Comparison of ENCODE assay signal across 22 cellular contexts in the genomic region with DNA sequence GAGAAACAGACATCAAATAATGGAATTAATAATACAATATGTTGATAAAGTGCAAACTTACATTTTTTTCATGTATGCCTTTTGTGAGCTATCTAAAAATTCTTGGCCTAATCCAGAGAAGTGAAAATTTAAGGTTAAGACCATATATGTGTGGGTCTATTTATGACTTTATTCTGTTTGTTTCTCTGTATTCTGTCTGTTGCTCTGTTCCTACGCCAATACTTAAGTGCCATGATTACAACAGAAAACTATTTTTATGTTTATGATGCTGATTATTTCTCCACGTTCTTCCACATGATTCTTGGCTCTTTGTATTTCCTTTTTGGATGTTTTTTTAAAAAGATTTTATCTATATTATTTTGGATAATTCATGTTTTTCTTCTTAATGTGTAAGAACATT.
A peak's percentile ranks its signal among the peaks of the same experiment; 100 is the strongest.
DNase-seq lines count a peak whose midpoint lies in the region; ATAC-seq, FAIRE-seq and TF ChIP-seq lines count a peak whose summit lies in the region.
"Had no signal": no experiment of that assay in that cellular context is flagged by ENCODE, and none has a peak within 500 bp of the region (broad histone marks: within the 10 kb centered on the region; RNA-seq: fewer than 3 reads in every experiment).

No MANE protein-coding gene starts in this region.

- BruUV-seq in GM12878 (replicated peaks; lab: Mats Ljungman, UMichigan), result no TSS peak

- SMC1A ChIA-PET in GM12878 (lab: Charles Lee; ENCODE audit: uncharacterized antibody, unreplicated experiment), result no interaction called here

- H3K9me3 ChIP-seq in GM12878 (replicated peaks; ENCODE audit: control insufficient read depth, insufficient read depth, low read length) (no peaks in the 10 kb centered on the region), uterus (no peaks in the 10 kb centered on the region)
- H3K9me3 ChIP-seq: A549 had no signal

- in situ Hi-C loops in GM12878 (cut with MboI), result no loop called here

- POLR2A ChIA-PET in GM12878 (lab: Charles Lee), result no interaction called here

- no peaks in the 10 kb centered on the region for H3K27me3 ChIP-seq in GM12878 (replicated peaks in 1 of 2; ENCODE audit: control insufficient read depth in 2 of 2, insufficient read depth in 2 of 2, low read length in 1 of 2)
- no peaks in the 10 kb centered on the region for H3K27me3 ChIP-seq in uterus

- H2AFZ ChIP-seq in GM12878 (ENCODE audit: control insufficient read depth, low read depth, low read length), result no peak overlapping the region
- H2AFZ ChIP-seq: PC-9 had no signal

- no peak overlapping the region for H3K4me3 ChIP-seq in GM12878
- H3K4me3 ChIP-seq in uterus, result no peak overlapping the region
- H3K4me3 ChIP-seq: A549, PC-9 had no signal

- no peak overlapping the region for H3K4me2 ChIP-seq in GM12878 (ENCODE audit: control insufficient read depth, insufficient read depth)
- H3K4me2 ChIP-seq: A549, PC-9 had no signal

- ATAC-seq in GM12878, result no peak
- ATAC-seq: A549 had no signal

- FAIRE-seq in G401.6 (lab: Jason Lieb, UNC) (peak; percentile 41), GM12878 (lab: Jason Lieb, UNC) (peak; percentile 49), frontal cortex (lab: Jason Lieb, UNC) (peak; percentile 37)
- FAIRE-seq: A549, GM12891 had no signal

- no peak for TF ChIP-seq CTCF in GM12878 (IDR thresholded peaks at IDR 0.05 in 2 of 3, conservative IDR thresholded peaks at IDR 0.05 in 1 of 3; ENCODE audit: control insufficient read depth in 2 of 3, extremely low read depth in 1 of 3, insufficient read depth in 1 of 3, low read depth in 3 of 3, low read length in 3 of 3)
- no peak for TF ChIP-seq CTCF in uterus (IDR thresholded peaks at IDR 0.05)

- TF ChIP-seq POLR2A in GM12878 (IDR thresholded peaks at IDR 0.05; ENCODE audit: low read depth, low read length) (no peak), uterus (IDR thresholded peaks at IDR 0.05) (no peak)

- H4K20me1 ChIP-seq in GM12878 (ENCODE audit: control insufficient read depth, insufficient read depth), result no peaks in the 10 kb centered on the region

- H3K36me3 ChIP-seq in GM12878 (ENCODE audit: control insufficient read depth in 2 of 2, insufficient read depth in 2 of 2, low read length in 1 of 2) (no peaks in the 10 kb centered on the region), uterus (no peaks in the 10 kb centered on the region)

- RAD21 ChIA-PET in GM12878 (lab: Charles Lee; ENCODE audit: unreplicated experiment), result no interaction called here

- no peak overlapping the region for H3K27ac ChIP-seq in GM12878 (ENCODE audit: control insufficient read depth, insufficient read depth)
- H3K27ac ChIP-seq in uterus, result peak overlapping the region; percentile 27 to 41
- H3K27ac ChIP-seq: A549, PC-9 had no signal

- intact Hi-C loops in GM12878 (cut with micrococcal nuclease; ENCODE audit: unreplicated experiment) (no loop called here), uterus (cut with DNase I; ENCODE audit: low total_unique reads) (no loop called here)

- no peaks in the 10 kb centered on the region for H3K79me2 ChIP-seq in GM12878 (ENCODE audit: control insufficient read depth, insufficient read depth, low read length)

- no peak for DNase-seq in GM12878 (ENCODE audit: low read depth, low spot score)
- DNase-seq in frontal cortex (ENCODE audit: low spot score in 2 of 2), result no peak
- DNase-seq in uterus, result no peak
- no peak for DNase-seq in NCI-H1930 (lab: John Stamatoyannopoulos, UW)
- no peak for DNase-seq in NCI-H526 (lab: John Stamatoyannopoulos, UW)
- no peak for DNase-seq in MV-4-11 (lab: John Stamatoyannopoulos, UW)
- DNase-seq: C1 segment of cervical spinal cord; CD4-positive, alpha-beta memory T cell; COR-L47; DMS53; GDM1; NCI-H1092; NCI-H1436; NCI-H187; NCI-H345; NCI-H524; NCI-H774; PC-9; SHP77 had no signal

- 0% methylated on average over 2 of the region's 2 CpGs for WGBS in GM12878 (ENCODE audit: insufficient coverage, insufficient replicate concordance, low lambda C conversion rate, missing lambda C conversion rate)

- no peak overlapping the region for H3K9ac ChIP-seq in GM12878 (ENCODE audit: control insufficient read depth, insufficient read depth, low read length)

- TF ChIP-seq EP300 in GM12878 (IDR thresholded peaks at IDR 0.05; ENCODE audit: borderline replicate concordance in 1 of 2, control insufficient read depth in 1 of 2, low read depth in 2 of 2, low read length in 2 of 2), result no peak

- CTCF ChIA-PET in GM12878 (lab: Yijun Ruan, JAX), result no interaction called here

- H3K4me1 ChIP-seq in GM12878 (ENCODE audit: control insufficient read depth, insufficient read depth, low read length) (no peaks in the 10 kb centered on the region; the same call in 1 of the 2 replicates), uterus (no peaks in the 10 kb centered on the region)
- H3K4me1 ChIP-seq: A549 had no signal

- no peak for TF ChIP-seq RAD21 in GM12878 (IDR thresholded peaks at IDR 0.05; ENCODE audit: insufficient read depth, low read depth, low read length)

TF ChIP-seq in GM12878, 131 proteins besides CTCF, POLR2A, EP300 and RAD21:
- no peak for TF ChIP-seq SP1 (IDR thresholded peaks at IDR 0.05; ENCODE audit: low read depth, low read length)
- no peak for TF ChIP-seq NFIC (IDR thresholded peaks at IDR 0.05; ENCODE audit: low read depth, low read length)
- TF ChIP-seq BACH1 (IDR thresholded peaks at IDR 0.05; ENCODE audit: borderline replicate concordance), result no peak
